ENCODE assay signal across 15 cellular contexts in the genomic region with DNA sequence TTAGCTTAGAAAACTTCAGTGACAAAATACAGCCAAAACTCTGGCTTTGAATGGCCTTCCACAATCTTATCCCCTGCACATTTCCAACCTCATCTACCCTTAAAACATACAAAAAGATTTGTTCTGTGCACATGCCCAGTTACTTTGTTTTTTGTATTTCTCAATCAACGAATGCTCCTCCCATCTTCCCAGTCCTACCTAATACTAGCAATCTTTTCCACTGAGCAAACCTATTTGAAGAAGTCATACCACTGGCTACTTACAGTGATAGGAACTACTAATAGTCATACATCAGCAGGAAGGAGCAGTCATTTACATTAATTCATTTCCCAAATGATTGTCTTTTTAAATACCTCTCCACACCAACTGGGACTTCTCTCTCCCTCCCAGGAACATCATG. TPM values are rescaled to one million over a fixed set of nuclear protein-coding genes. Genes with fewer than 3 reads are reported as not detected.
A peak's percentile ranks its signal among the peaks of the same experiment; 100 is the strongest.
DNase-seq lines count a peak whose midpoint lies in the region; ATAC-seq and TF ChIP-seq lines count a peak whose summit lies in the region.
"Had no signal": no experiment of that assay in that cellular context is flagged by ENCODE, and none has a peak within 500 bp of the region (broad histone marks: within the 10 kb centered on the region; RNA-seq: fewer than 3 reads in every experiment).

No MANE protein-coding gene starts in this region.

- no peak overlapping the region for H2BK15ac ChIP-seq in mesenchymal stem cell (ENCODE audit: low read depth, poor library complexity, severe bottlenecking)

- no peak for DNase-seq in left ventricle myocardium inferior
- no peak for DNase-seq in left ventricle myocardium superior
- peak; percentile 40 for DNase-seq in epithelial cell of esophagus (ENCODE audit: low read depth)
- peak; percentile 48 for DNase-seq in mesenchymal stem cell
- DNase-seq in NCI-H82 treated with DMSO at 0.1 percent for 48 hours (lab: John Stamatoyannopoulos, UW; ENCODE audit: unreplicated experiment) = no peak
- no peak for DNase-seq in SHP77 treated with DMSO at 0.1 percent for 48 hours (lab: John Stamatoyannopoulos, UW)
- DNase-seq: activated CD8-positive, alpha-beta memory T cell treated with anti-CD3 and anti-CD28 coated beads for 24 hours; activated effector memory CD4-positive, alpha-beta T cell treated with Interleukin-2 at 50 U/mL for 16 hours; heart left ventricle; kidney; NCI-H1694 treated with DMSO at 0.1 percent for 48 hours; NCI-H526 treated with DMSO at 0.1 percent for 48 hours; posterior cingulate gyrus had no signal

- no peak overlapping the region for H4K8ac ChIP-seq in mesenchymal stem cell (ENCODE audit: low read length)

- H3K23ac ChIP-seq in mesenchymal stem cell (ENCODE audit: low read length in 2 of 2) = no peak overlapping the region

- H2BK120ac ChIP-seq in mesenchymal stem cell (ENCODE audit: low read depth, low read length) = no peak overlapping the region

- H3K27me3 ChIP-seq in left ventricle myocardium inferior (ENCODE audit: low read depth) = no peaks in the 10 kb centered on the region
- no peaks in the 10 kb centered on the region for H3K27me3 ChIP-seq in mesenchymal stem cell (ENCODE audit: control insufficient read depth in 1 of 2, insufficient read depth in 1 of 2, low read length in 2 of 2)
- H3K27me3 ChIP-seq: heart left ventricle had no signal

- H2BK5ac ChIP-seq in mesenchymal stem cell (ENCODE audit: low read depth, low read length, poor library complexity, severe bottlenecking) = no peak overlapping the region

- no peak overlapping the region for H3K4ac ChIP-seq in mesenchymal stem cell (ENCODE audit: low read depth in 1 of 2, low read length in 2 of 2)

- H3K36me3 ChIP-seq in left ventricle myocardium inferior (no peaks in the 10 kb centered on the region), mesenchymal stem cell (ENCODE audit: control insufficient read depth in 1 of 2, insufficient read depth in 2 of 2, low read depth in 1 of 2, low read length in 2 of 2) (no peaks in the 10 kb centered on the region)
- H3K36me3 ChIP-seq: heart left ventricle had no signal

- H3K14ac ChIP-seq in mesenchymal stem cell (ENCODE audit: low read length in 2 of 2) = no peak overlapping the region

- ATAC-seq in left ventricle myocardium superior (no peak), GM19023 (IDR thresholded peaks at IDR 0.05; ENCODE audit: unreplicated experiment) (no peak), GM18868 (IDR thresholded peaks at IDR 0.05; ENCODE audit: unreplicated experiment) (no peak)
- ATAC-seq: heart left ventricle had no signal

- H3K27ac ChIP-seq in left ventricle myocardium inferior (replicated peaks) = peak overlapping the region; percentile 73
- H3K27ac ChIP-seq in mesenchymal stem cell (ENCODE audit: low read length, poor library complexity, severe bottlenecking) = no peak overlapping the region

- TF ChIP-seq CTCF in left ventricle myocardium inferior (IDR thresholded peaks at IDR 0.05; ENCODE audit: borderline replicate concordance) (no peak), epithelial cell of esophagus (IDR thresholded peaks at IDR 0.05; ENCODE audit: insufficient read depth, low read depth, low read length, missing control alignments) (no peak)

- H3K4me1 ChIP-seq in left ventricle myocardium inferior (peaks cover 66% of the 10 kb centered on the region), mesenchymal stem cell (ENCODE audit: control insufficient read depth, insufficient read depth, low read depth, low read length) (peaks cover 3% of the 10 kb centered on the region)

- H3K9ac ChIP-seq in mesenchymal stem cell (ENCODE audit: low read length) = peak overlapping the region; percentile 23

- H3K79me1 ChIP-seq in mesenchymal stem cell (replicated peaks; ENCODE audit: low read length, poor library complexity, severe bottlenecking) = peaks cover 5% of the 10 kb centered on the region

- no peak overlapping the region for H2AFZ ChIP-seq in mesenchymal stem cell (ENCODE audit: low read depth, low read length)

- WGBS in mesenchymal stem cell = 79% methylated on average over 1 of the region's 1 CpG

- H3K4me3 ChIP-seq in left ventricle myocardium inferior (no peak overlapping the region), epithelial cell of esophagus (ENCODE audit: low read length) (no peak overlapping the region), mesenchymal stem cell (ENCODE audit: insufficient read depth in 1 of 2, low read depth in 1 of 2, low read length in 2 of 2) (peak overlapping the region in 1 of 2 experiments; percentile 19)
- H3K4me3 ChIP-seq: heart left ventricle had no signal

- no peak overlapping the region for H3K4me2 ChIP-seq in mesenchymal stem cell (ENCODE audit: low read length, poor library complexity, severe bottlenecking)

- intact Hi-C loops in left ventricle myocardium inferior (cut with micrococcal nuclease) = no loop called here
- intact Hi-C loops in left ventricle myocardium superior (cut with micrococcal nuclease) = no loop called here

- no peak overlapping the region for H2AK5ac ChIP-seq in mesenchymal stem cell (ENCODE audit: low read length, severe bottlenecking)

- H4K91ac ChIP-seq in mesenchymal stem cell (ENCODE audit: low read length) = no peak overlapping the region

- H2BK12ac ChIP-seq in mesenchymal stem cell (ENCODE audit: low read length in 2 of 2) = no peak overlapping the region

- no peak overlapping the region for H3K18ac ChIP-seq in mesenchymal stem cell (ENCODE audit: low read depth in 1 of 2, low read length in 2 of 2)

- H3K9me3 ChIP-seq in left ventricle myocardium inferior (replicated peaks) (no peaks in the 10 kb centered on the region), mesenchymal stem cell (ENCODE audit: control insufficient read depth, low read length) (no peaks in the 10 kb centered on the region)

RNA-seq across cellular contexts. Expression of a gene that starts 2.5 kb away (rescaled TPM):
- total RNA-seq in left ventricle myocardium inferior = 19.6 TPM
- total RNA-seq in left ventricle myocardium superior = 22.4 TPM
- 6.2 TPM for polyA plus RNA-seq in mesenchymal stem cell (2013, experiment 1 of 2)
- polyA plus RNA-seq in mesenchymal stem cell (2013, experiment 2 of 2) = 5.8 TPM

RNA-seq across cellular contexts. Expression of a gene that starts 52.6 kb away (rescaled TPM):
- total RNA-seq in left ventricle myocardium inferior = 4.8 TPM
- total RNA-seq in left ventricle myocardium superior = 0.32 TPM
- polyA plus RNA-seq in mesenchymal stem cell (2013, experiment 1 of 2) = 0.07 TPM
- polyA plus RNA-seq in mesenchymal stem cell (2013, experiment 2 of 2) = 0.07 TPM

Comparison
In these comparisons a context has a peak if more than half of its experiments do, and no peak if none do; other contexts are left out.
1. DNase-seq: peak in epithelial cell of esophagus (single experiment) and mesenchymal stem cell (single experiment); none in left ventricle myocardium inferior (single experiment), left ventricle myocardium superior (single experiment), NCI-H82 treated with DMSO at 0.1 percent for 48 hours (single experiment) and SHP77 treated with DMSO at 0.1 percent for 48 hours (single experiment).